28 cellular contexts compared by ENCODE assay signal in the genomic region with DNA sequence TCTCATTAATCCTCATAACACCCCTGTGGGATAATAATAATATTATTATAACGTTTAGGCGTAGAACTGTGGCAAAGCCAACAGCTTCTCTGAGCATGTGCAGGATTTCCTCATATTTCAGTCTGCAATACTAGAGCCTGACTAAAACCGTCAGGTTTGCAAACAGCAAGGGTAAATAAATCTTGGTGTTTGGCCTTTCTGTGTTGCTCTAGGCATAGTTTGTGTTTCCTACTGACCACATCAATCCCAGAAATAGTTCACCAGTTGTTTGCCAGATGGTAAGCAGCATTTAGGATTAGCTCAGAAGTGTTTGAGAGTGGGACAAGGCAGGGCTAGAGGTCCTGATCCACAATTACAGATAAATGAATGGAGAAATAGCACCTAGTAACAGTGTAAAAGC. TPM values are rescaled to one million over a fixed set of nuclear protein-coding genes. Genes with fewer than 3 reads are reported as not detected.
A peak's percentile ranks its signal among the peaks of the same experiment; 100 is the strongest.
DNase-seq lines count a peak whose midpoint lies in the region; ATAC-seq and TF ChIP-seq lines count a peak whose summit lies in the region.
"Had no signal": no experiment of that assay in that cellular context is flagged by ENCODE, and none has a peak within 500 bp of the region (broad histone marks: within the 10 kb centered on the region; RNA-seq: fewer than 3 reads in every experiment).

No MANE protein-coding gene starts in this region.

- POLR2A ChIA-PET in CD8-positive, alpha-beta T cell (lab: Charles Lee) = interaction anchor here (1.1 to 1.2 kb wide), 2 partner anchors 30 to 40 kb away, joined by 3 to 6 read pairs; no protein-coding TSS in a partner anchor

- intact Hi-C loops in CD8-positive, alpha-beta T cell (cut with DNase I, micrococcal nuclease) = loop anchor here (5.0 to 10.0 kb wide), 6 partner anchors 90 to 1933 kb away; a partner anchor contains a TSS

- no peak overlapping the region for H3K27ac Mint-ChIP-seq in CD8-positive, alpha-beta T cell
- H3K27ac Mint-ChIP-seq: activated CD4-positive, alpha-beta memory T cell treated with anti-CD3 and anti-CD28 coated beads for 36 hours; activated naive CD4-positive, alpha-beta T cell treated with anti-CD3 and anti-CD28 coated beads, Interleukin-2, amount 10 ng/mL, durations not matched to agents 7 days and 5 days; CD14-positive monocyte; naive B cell; progenitor cell of endocrine pancreas; stimulated activated naive B cell treated with anti-CD40 and anti-IgM and Interleukin-4, amounts not matched to agents 10 μg/mL and 1 μg/mL and 100 μg/mL, for 72 hours had no signal

- H3K9me3 Mint-ChIP-seq in CD8-positive, alpha-beta T cell = no peaks in the 10 kb centered on the region
- H3K9me3 Mint-ChIP-seq: activated CD4-positive, alpha-beta memory T cell treated with anti-CD3 and anti-CD28 coated beads for 36 hours; stimulated activated naive B cell treated with anti-CD40 and anti-IgM and Interleukin-4, amounts not matched to agents 10 μg/mL and 1 μg/mL and 100 μg/mL, for 72 hours had no signal

- H3K36me3 ChIP-seq in CD8-positive, alpha-beta T cell (ENCODE audit: insufficient read depth, low read length) = no peaks in the 10 kb centered on the region
- H3K36me3 ChIP-seq: left ventricle myocardium inferior, sigmoid colon, suprapubic skin, upper lobe of right lung had no signal

- no peak for TF ChIP-seq CTCF in fibroblast of villous mesenchyme (IDR thresholded peaks at IDR 0.05; ENCODE audit: insufficient read depth, low read depth, low read length)
- TF ChIP-seq CTCF in CD8-positive, alpha-beta T cell (IDR thresholded peaks at IDR 0.05) = no peak

- H3K4me1 ChIP-seq in CD8-positive, alpha-beta T cell (ENCODE audit: insufficient read depth, low read length) = peaks cover 7% of the 10 kb centered on the region

- peaks cover 19% of the 10 kb centered on the region for H3K4me1 Mint-ChIP-seq in CD8-positive, alpha-beta T cell (ENCODE audit: low read depth)

- peaks cover 17% of the 10 kb centered on the region for H3K36me3 Mint-ChIP-seq in CD8-positive, alpha-beta T cell
- H3K36me3 Mint-ChIP-seq: naive B cell; stimulated activated naive B cell treated with anti-CD40 and anti-IgM and Interleukin-4, amounts not matched to agents 10 μg/mL and 1 μg/mL and 100 μg/mL, for 72 hours had no signal

- no peaks in the 10 kb centered on the region for H3K9me3 ChIP-seq in CD8-positive, alpha-beta T cell (ENCODE audit: low read length)
- H3K9me3 ChIP-seq: left ventricle myocardium inferior, sigmoid colon, suprapubic skin, upper lobe of right lung had no signal

- H3K27me3 Mint-ChIP-seq in CD8-positive, alpha-beta T cell (ENCODE audit: low read depth) = no peaks in the 10 kb centered on the region
- H3K27me3 Mint-ChIP-seq: activated CD4-positive, alpha-beta memory T cell treated with anti-CD3 and anti-CD28 coated beads for 36 hours; stimulated activated naive B cell treated with anti-CD40 and anti-IgM and Interleukin-4, amounts not matched to agents 10 μg/mL and 1 μg/mL and 100 μg/mL, for 72 hours had no signal

- no peak overlapping the region for H3K4me3 ChIP-seq in fibroblast of villous mesenchyme (ENCODE audit: low read depth, low read length)
- no peak overlapping the region for H3K4me3 ChIP-seq in CD8-positive, alpha-beta T cell (ENCODE audit: low read depth, low read length)
- H3K4me3 ChIP-seq: left ventricle myocardium inferior, PC-9, sigmoid colon, suprapubic skin, upper lobe of right lung had no signal

- no peak for ATAC-seq in CD8-positive, alpha-beta T cell
- ATAC-seq in GM21367 (IDR thresholded peaks at IDR 0.05; ENCODE audit: unreplicated experiment) = no peak
- ATAC-seq: stimulated activated naive B cell treated with anti-CD40 and anti-IgM and Interleukin-4, amounts not matched to agents 10 μg/mL and 1 μg/mL and 100 μg/mL, for 72 hours; upper lobe of right lung had no signal

- no peak overlapping the region for H3K27ac ChIP-seq in CD8-positive, alpha-beta T cell (ENCODE audit: low read depth, low read length)
- H3K27ac ChIP-seq: 22Rv1, left ventricle myocardium inferior, PC-9, sigmoid colon, suprapubic skin, upper lobe of right lung had no signal

- DNase-seq in DMS153 (lab: John Stamatoyannopoulos, UW) = peak; percentile 11
- no peak for DNase-seq in DMS153 treated with DMSO at 0.1 percent for 48 hours (lab: John Stamatoyannopoulos, UW; ENCODE audit: unreplicated experiment)
- DNase-seq in HCEC 1CT = peak; percentile 65
- DNase-seq in NCI-H748 (lab: John Stamatoyannopoulos, UW; ENCODE audit: unreplicated experiment) = peak; percentile 49
- DNase-seq in fibroblast of villous mesenchyme (ENCODE audit: low read depth) = peak; percentile 35
- no peak for DNase-seq in activated CD4-positive, alpha-beta T cell treated with anti-CD3 and anti-CD28 coated beads, Interleukin-2, amount 50 U/mL, for 1 hour
- no peak for DNase-seq in CD8-positive, alpha-beta T cell
- DNase-seq: activated CD4-positive, alpha-beta memory T cell treated with anti-CD3 and anti-CD28 coated beads for 36 hours; activated CD8-positive, alpha-beta memory T cell treated with anti-CD3 and anti-CD28 coated beads, Interleukin-2, amount 50 U/mL, for 48 hours; activated naive CD4-positive, alpha-beta T cell treated with anti-CD3 and anti-CD28 coated beads, Interleukin-2, amount 10 ng/mL, durations not matched to agents 7 days and 5 days; amniotic stem cell; H7; left ventricle myocardium inferior; naive B cell; NCI-H1436; NK-92 treated with Interleukin-12 subunit alpha and Interleukin-12 subunit beta, amount 100 ng/mL, for 24 hours; PC-9; sigmoid colon; stimulated activated naive B cell treated with anti-CD40 and anti-IgM and Interleukin-4, amounts not matched to agents 10 μg/mL and 1 μg/mL and 100 μg/mL, for 72 hours; upper lobe of right lung had no signal

- CTCF ChIA-PET in CD8-positive, alpha-beta T cell (lab: Charles Lee) = interaction anchor here (1.3 to 7.2 kb wide), 8 partner anchors 8 to 103 kb away, joined by 3 to 58 read pairs (median 5); no protein-coding TSS in a partner anchor

- no peaks in the 10 kb centered on the region for H3K27me3 ChIP-seq in CD8-positive, alpha-beta T cell (ENCODE audit: insufficient read depth, low read length)

- H3K4me3 Mint-ChIP-seq in CD8-positive, alpha-beta T cell = no peak overlapping the region
- H3K4me3 Mint-ChIP-seq: activated CD4-positive, alpha-beta memory T cell treated with anti-CD3 and anti-CD28 coated beads for 36 hours; activated naive CD4-positive, alpha-beta T cell treated with anti-CD3 and anti-CD28 coated beads, Interleukin-2, amount 10 ng/mL, durations not matched to agents 7 days and 5 days; CD14-positive monocyte; stimulated activated naive B cell treated with anti-CD40 and anti-IgM and Interleukin-4, amounts not matched to agents 10 μg/mL and 1 μg/mL and 100 μg/mL, for 72 hours had no signal

RNA-seq across cellular contexts. Expression of a gene that starts 2.8 kb away (rescaled TPM):
- under 0.01 and 0.64 TPM in 2 replicates for total RNA-seq in fibroblast of villous mesenchyme
- total RNA-seq in CD8-positive, alpha-beta T cell = 10 to 100 TPM; 83.6 to 85.1 TPM
- total RNA-seq: chondrocyte, HT-29, MCF 10A, PC-9 had no signal

Comparison
In these comparisons a context has a peak if more than half of its experiments do, and no peak if none do; other contexts are left out.
1. DNase-seq: peak in DMS153 (single experiment), HCEC 1CT (single experiment), NCI-H748 (single experiment) and fibroblast of villous mesenchyme (single experiment); none in DMS153 treated with DMSO at 0.1 percent for 48 hours (single experiment), activated CD4-positive, alpha-beta T cell treated with anti-CD3 and anti-CD28 coated beads, Interleukin-2, amount 50 U/mL, for 1 hour (single experiment) and CD8-positive, alpha-beta T cell (0 of 7).
2. RNA of a gene that starts 2.8 kb away (total RNA-seq): 83.6 to 85.1 TPM in CD8-positive, alpha-beta T cell; under 0.01 to 0.64 TPM in fibroblast of villous mesenchyme; every median in the first group is over 10 times any median in the second.